Comparison of ENCODE assay signal across 29 cellular contexts in genomic region chr9:130508218-130508617, GRCh38.
"Had no signal": no experiment of that assay in that cellular context is flagged by ENCODE, and none has a peak within 500 bp of the region (broad histone marks: within the 10 kb centered on the region; RNA-seq: fewer than 3 reads in every experiment).

No MANE protein-coding gene starts in this region.

- FAIRE-seq: urothelium cell line had no signal

- H3K9me3 ChIP-seq: suprapubic skin, testis, thoracic aorta, thyroid gland, transverse colon, upper lobe of left lung, upper lobe of right lung, uterus, vagina had no signal

- H3K9me3 Mint-ChIP-seq: type B pancreatic cell had no signal

- H3K4me3 Mint-ChIP-seq: stimulated activated effector memory CD8-positive, alpha-beta T cell treated with anti-CD3 and anti-CD28 coated beads, Interleukin-12 subunit alpha, Interleukin-12 subunit beta, amount 100 ng/mL, for 72 hours; stimulated activated memory B cell treated with anti-CD40 and anti-IgM and Interleukin-4, amounts not matched to agents 10 μg/mL and 1 μg/mL and 100 μg/mL, for 72 hours; stimulated activated naive B cell treated with anti-CD40 and anti-IgM and Interleukin-4, amounts not matched to agents 10 μg/mL and 1 μg/mL and 100 μg/mL, for 72 hours; stimulated activated naive CD8-positive, alpha-beta T cell treated with anti-CD3 and anti-CD28 coated beads, Interleukin-15, amount 100 ng/mL, for 72 hours; stimulated activated naive CD8-positive, alpha-beta T cell treated with anti-CD3 and anti-CD28 coated beads, Interleukin-15, Interleukin-2, amounts not matched to agents 100 ng/mL and 50 ng/mL, for 24 hours; type B pancreatic cell had no signal

- H3K36me3 ChIP-seq: stomach, suprapubic skin, thoracic aorta, thyroid gland, tibial artery, tibial nerve, transverse colon, upper lobe of left lung, upper lobe of right lung, uterus, vagina had no signal

- H3K36me3 Mint-ChIP-seq: stimulated activated effector memory CD8-positive, alpha-beta T cell treated with anti-CD3 and anti-CD28 coated beads, Interleukin-12 subunit alpha, Interleukin-12 subunit beta, amount 100 ng/mL, for 72 hours; type B pancreatic cell had no signal

- ATAC-seq: stimulated activated effector memory CD8-positive, alpha-beta T cell treated with anti-CD3 and anti-CD28 coated beads, Interleukin-12 subunit alpha, Interleukin-12 subunit beta, amount 100 ng/mL, for 72 hours; stimulated activated memory B cell treated with anti-CD40 and anti-IgM and Interleukin-4, amounts not matched to agents 10 μg/mL and 1 μg/mL and 100 μg/mL, for 72 hours; stimulated activated naive B cell treated with anti-CD40 and anti-IgM and Interleukin-4, amounts not matched to agents 10 μg/mL and 1 μg/mL and 100 μg/mL, for 72 hours; stimulated activated naive CD8-positive, alpha-beta T cell treated with anti-CD3 and anti-CD28 coated beads, Interleukin-15, amount 100 ng/mL, for 72 hours; stimulated activated naive CD8-positive, alpha-beta T cell treated with anti-CD3 and anti-CD28 coated beads, Interleukin-15, Interleukin-2, amounts not matched to agents 100 U/mL and 50 U/mL, for 24 hours; upper lobe of right lung had no signal

- H3K4me1 Mint-ChIP-seq: stimulated activated effector memory CD8-positive, alpha-beta T cell treated with anti-CD3 and anti-CD28 coated beads, Interleukin-12 subunit alpha, Interleukin-12 subunit beta, amount 100 ng/mL, for 72 hours; stimulated activated memory B cell treated with anti-CD40 and anti-IgM and Interleukin-4, amounts not matched to agents 10 μg/mL and 1 μg/mL and 100 μg/mL, for 72 hours; stimulated activated naive B cell treated with anti-CD40 and anti-IgM and Interleukin-4, amounts not matched to agents 10 μg/mL and 1 μg/mL and 100 μg/mL, for 72 hours; stimulated activated naive CD8-positive, alpha-beta T cell treated with anti-CD3 and anti-CD28 coated beads, Interleukin-15, amount 100 ng/mL, for 72 hours had no signal

- H3K27me3 ChIP-seq: stomach, suprapubic skin, testis, thyroid gland, tibial artery, tibial nerve, upper lobe of left lung, upper lobe of right lung, uterus, vagina had no signal

- DNase-seq: stimulated activated CD4-positive, alpha-beta T cell treated with anti-CD3 and anti-CD28 coated beads, Interleukin-2, amount 100 ng/mL, for 48 hours; stimulated activated CD4-positive, alpha-beta T cell treated with anti-CD3 and anti-CD28 coated beads, Interleukin-4, amount 100 ng/mL, for 1 hour; stimulated activated CD4-positive, alpha-beta T cell treated with anti-CD3 and anti-CD28 coated beads, Interleukin-4, amount 100 ng/mL, for 24 hours; stimulated activated CD4-positive, alpha-beta T cell treated with anti-CD3 and anti-CD28 coated beads, Interleukin-4, amount 100 ng/mL, for 4 hours; stimulated activated CD8-positive, alpha-beta memory T cell treated with anti-CD3 and anti-CD28 coated beads, Interleukin-4, amount 100 ng/mL, for 48 hours; stimulated activated naive B cell treated with anti-CD40 and anti-IgM and Interleukin-4, amounts not matched to agents 10 μg/mL and 1 μg/mL and 100 μg/mL, for 72 hours; stimulated activated naive CD4-positive, alpha-beta T cell; stimulated activated naive CD4-positive, alpha-beta T cell treated with Interleukin-2 at 50 U/mL for 16 hours; stimulated activated naive CD8-positive, alpha-beta T cell treated with anti-CD3 and anti-CD28 coated beads, Interleukin-15, amount 100 ng/mL, for 72 hours; stimulated activated naive CD8-positive, alpha-beta T cell treated with anti-CD3 and anti-CD28 coated beads, Interleukin-15, Interleukin-2, amounts not matched to agents 100 U/mL and 50 U/mL, for 24 hours; stomach; substantia nigra; testis; thyroid gland; tibial artery; transverse colon; trophoblast cell; upper lobe of left lung; upper lobe of right lung; uterus had no signal

- H3K27ac ChIP-seq: stomach, suprapubic skin, testis, thoracic aorta, thyroid gland, tibial artery, tibial nerve, transverse colon, upper lobe of left lung, upper lobe of right lung, uterus, vagina had no signal

- H3K4me1 ChIP-seq: stomach, suprapubic skin, testis, tibial artery, tibial nerve, transverse colon, upper lobe of left lung, upper lobe of right lung, uterus, vagina had no signal

- H3K4me3 ChIP-seq: stomach, suprapubic skin, testis, thoracic aorta, thyroid gland, tibial artery, tibial nerve, transverse colon, upper lobe of left lung, upper lobe of right lung, uterus, vagina had no signal

- H3K27ac Mint-ChIP-seq: stimulated activated effector memory CD8-positive, alpha-beta T cell treated with anti-CD3 and anti-CD28 coated beads, Interleukin-12 subunit alpha, Interleukin-12 subunit beta, amount 100 ng/mL, for 72 hours; stimulated activated memory B cell treated with anti-CD40 and anti-IgM and Interleukin-4, amounts not matched to agents 10 μg/mL and 1 μg/mL and 100 μg/mL, for 72 hours; stimulated activated naive B cell treated with anti-CD40 and anti-IgM and Interleukin-4, amounts not matched to agents 10 μg/mL and 1 μg/mL and 100 μg/mL, for 72 hours; stimulated activated naive CD8-positive, alpha-beta T cell treated with anti-CD3 and anti-CD28 coated beads, Interleukin-15, amount 100 ng/mL, for 72 hours; stimulated activated naive CD8-positive, alpha-beta T cell treated with anti-CD3 and anti-CD28 coated beads, Interleukin-15, Interleukin-2, amounts not matched to agents 100 ng/mL and 50 ng/mL, for 24 hours; type B pancreatic cell had no signal
